ENCODE assay signal across 20 cellular contexts in the genomic region with DNA sequence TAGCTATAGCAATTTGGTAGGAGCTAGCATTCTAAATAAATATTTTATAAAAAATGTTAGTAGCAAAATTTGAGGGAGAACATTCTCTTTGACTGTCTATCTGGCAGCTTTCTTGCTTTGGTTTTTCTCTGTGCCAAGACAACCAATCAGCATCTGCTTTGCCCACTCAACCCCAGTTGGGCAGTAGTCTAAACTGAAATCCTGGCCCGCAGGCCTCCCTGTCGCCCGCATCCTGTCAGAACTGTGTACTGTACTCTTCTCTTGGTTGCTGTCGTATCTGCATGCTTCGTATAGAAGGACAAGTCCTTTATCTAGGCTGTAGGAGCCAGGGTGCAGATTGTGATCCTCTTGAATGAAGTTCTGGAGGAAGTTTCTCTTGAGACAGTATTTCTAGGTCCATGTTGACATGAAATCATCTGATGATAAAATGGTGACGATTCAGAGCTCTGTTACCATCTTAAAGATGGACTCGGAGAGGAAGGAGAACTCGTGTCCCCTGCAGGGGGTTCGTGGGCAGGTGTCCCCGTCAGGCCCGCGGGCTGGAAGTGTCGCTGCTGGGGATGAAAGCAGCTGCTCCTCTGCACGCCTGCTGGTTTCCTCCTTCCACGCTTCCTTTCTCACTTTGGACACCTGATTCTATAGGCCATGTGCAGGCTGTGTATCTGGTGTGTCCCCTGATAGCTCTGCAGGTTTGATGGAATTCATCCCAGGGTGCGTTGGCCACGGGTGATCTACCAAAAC.
"Had no signal": no experiment of that assay in that cellular context is flagged by ENCODE, and none has a peak within 500 bp of the region (broad histone marks: within the 10 kb centered on the region; RNA-seq: fewer than 3 reads in every experiment).

No MANE protein-coding gene starts in this region.

- H3K9me3 Mint-ChIP-seq: nephron; stimulated activated effector memory CD8-positive, alpha-beta T cell treated with anti-CD3 and anti-CD28 coated beads, Interleukin-12 subunit alpha, Interleukin-12 subunit beta, amount 100 ng/mL, for 72 hours; stimulated activated naive CD8-positive, alpha-beta T cell treated with anti-CD3 and anti-CD28 coated beads, Interleukin-15, Interleukin-2, amounts not matched to agents 100 ng/mL and 50 ng/mL, for 24 hours had no signal

- DNase-seq: esophagus squamous epithelium; foreskin fibroblast; kidney; left cardiac atrium; left ventricle myocardium inferior; mesenchymal stem cell; midbrain; occipital lobe; psoas muscle; retina; right lobe of liver; stimulated activated CD4-positive, alpha-beta T cell treated with anti-CD3 and anti-CD28 coated beads, Interleukin-4, amount 100 ng/mL, for 1 hour; stimulated activated CD8-positive, alpha-beta memory T cell treated with anti-CD3 and anti-CD28 coated beads, Interleukin-4, amount 100 ng/mL, for 48 hours had no signal

- H2AFZ ChIP-seq: parathyroid adenoma had no signal

- H3K27me3 ChIP-seq: esophagus squamous epithelium, gastroesophageal sphincter, right lobe of liver, tibial nerve had no signal

- H3K4me3 ChIP-seq: esophagus squamous epithelium, gastroesophageal sphincter, left ventricle myocardium inferior, lung, psoas muscle, right lobe of liver, tibial nerve had no signal

- H3K4me1 ChIP-seq: parathyroid adenoma, right lobe of liver had no signal

- H3K27ac Mint-ChIP-seq: nephron had no signal

- H3K27me3 Mint-ChIP-seq: stimulated activated naive CD8-positive, alpha-beta T cell treated with anti-CD3 and anti-CD28 coated beads, Interleukin-15, Interleukin-2, amounts not matched to agents 100 ng/mL and 50 ng/mL, for 24 hours had no signal

- ATAC-seq: gastroesophageal sphincter; left cardiac atrium; psoas muscle; right lobe of liver; stimulated activated effector memory CD8-positive, alpha-beta T cell treated with anti-CD3 and anti-CD28 coated beads, Interleukin-12 subunit alpha, Interleukin-12 subunit beta, amount 100 ng/mL, for 72 hours had no signal

- H3K27ac ChIP-seq: esophagus squamous epithelium, parathyroid adenoma, psoas muscle, right lobe of liver had no signal

- H3K9me3 ChIP-seq: esophagus squamous epithelium, gastroesophageal sphincter, left ventricle myocardium inferior, psoas muscle, right lobe of liver, tibial nerve had no signal

- H3K4me3 Mint-ChIP-seq: nephron; stimulated activated effector memory CD8-positive, alpha-beta T cell treated with anti-CD3 and anti-CD28 coated beads, Interleukin-12 subunit alpha, Interleukin-12 subunit beta, amount 100 ng/mL, for 72 hours; stimulated activated naive CD8-positive, alpha-beta T cell treated with anti-CD3 and anti-CD28 coated beads, Interleukin-15, Interleukin-2, amounts not matched to agents 100 ng/mL and 50 ng/mL, for 24 hours had no signal
